Comparison of ENCODE assay signal across 9 cellular contexts in genomic region chr3:141412936-141413354, GRCh38. TPM values are rescaled to one million over a fixed set of nuclear protein-coding genes. Genes with fewer than 3 reads are reported as not detected.
DNase-seq lines count a peak whose midpoint lies in the region; ATAC-seq and TF ChIP-seq lines count a peak whose summit lies in the region.
"Had no signal": no experiment of that assay in that cellular context is flagged by ENCODE, and none has a peak within 500 bp of the region (broad histone marks: within the 10 kb centered on the region; RNA-seq: fewer than 3 reads in every experiment).

No MANE protein-coding gene starts in this region.

- peak overlapping the region; percentile 98 for H2AFZ ChIP-seq in neural progenitor cell (replicated peaks)

- TF ChIP-seq CTCF in neural progenitor cell (IDR thresholded peaks at IDR 0.05): no peak

- peak overlapping the region; percentile 56 for H3K4me2 ChIP-seq in neural progenitor cell

- peaks cover 29% of the 10 kb centered on the region for H3K36me3 Mint-ChIP-seq in neural progenitor cell

- no peaks in the 10 kb centered on the region for H3K27me3 ChIP-seq in neural progenitor cell

- no peaks in the 10 kb centered on the region for H4K20me1 ChIP-seq in neural progenitor cell (ENCODE audit: low read depth)

- H3K27ac ChIP-seq in SK-N-MC (peak overlapping the region; percentile 19; the same call in 1 of the 2 replicates), neural progenitor cell (no peak overlapping the region)

- no peaks in the 10 kb centered on the region for H3K9me3 ChIP-seq in SK-N-MC (ENCODE audit: low read depth, low read length)
- H3K9me3 ChIP-seq in neural progenitor cell (ENCODE audit: low read depth): no peaks in the 10 kb centered on the region

- H3K9ac ChIP-seq in SK-N-MC (ENCODE audit: insufficient read length) (no peak overlapping the region), neural progenitor cell (no peak overlapping the region)

- no peaks in the 10 kb centered on the region for H3K27me3 Mint-ChIP-seq in neural progenitor cell (ENCODE audit: insufficient read depth, low read depth)

- no peak for ATAC-seq in GM19397 (IDR thresholded peaks at IDR 0.05; ENCODE audit: unreplicated experiment)
- ATAC-seq in GM21381 (IDR thresholded peaks at IDR 0.05; ENCODE audit: unreplicated experiment): no peak
- ATAC-seq in HG03280 (IDR thresholded peaks at IDR 0.05; ENCODE audit: unreplicated experiment): no peak
- ATAC-seq: HCT116 had no signal

- H3K36me3 ChIP-seq in SK-N-MC (ENCODE audit: insufficient read depth, low read length) (peaks cover 41% of the 10 kb centered on the region), neural progenitor cell (no peaks in the 10 kb centered on the region)

- no peak overlapping the region for H3K4me3 Mint-ChIP-seq in neural progenitor cell

- peaks cover 14% of the 10 kb centered on the region for H3F3A ChIP-seq in neural progenitor cell (ENCODE audit: low read depth)

- DNase-seq in DMS53 (lab: John Stamatoyannopoulos, UW) (peak; percentile 69), SK-N-MC (ENCODE audit: low read depth, low spot score) (no peak), fibroblast of gingiva (ENCODE audit: low read depth) (peak; percentile 95), neural progenitor cell (ENCODE audit: low spot score) (peak; percentile 60), activated gamma-delta T cell treated with Interleukin-2 at 50 U/mL for 16 hours (no peak)

- no peaks in the 10 kb centered on the region for H3K9me3 Mint-ChIP-seq in neural progenitor cell

- no peaks in the 10 kb centered on the region for H3K79me2 ChIP-seq in neural progenitor cell (ENCODE audit: low read depth)

- H3K4me1 ChIP-seq in neural progenitor cell: peaks cover 17% of the 10 kb centered on the region

- peaks cover 46% of the 10 kb centered on the region for H3K4me1 Mint-ChIP-seq in neural progenitor cell

- H3K27ac Mint-ChIP-seq in neural progenitor cell: peak overlapping the region; percentile 78

- H3K4me3 ChIP-seq in SK-N-MC: no peak overlapping the region
- H3K4me3 ChIP-seq in neural progenitor cell: no peak overlapping the region

RNA-seq across cellular contexts. Expression of gene ZBTB38, which starts 44.6 kb away (rescaled TPM):
- 16.9 and 24.5 TPM in 2 replicates for total RNA-seq in neural progenitor cell (ENCODE audit: low replicate concordance)

Comparison
In these comparisons a context has a peak if more than half of its experiments do, and no peak if none do; other contexts are left out.
1. DNase-seq: peak in DMS53 (single experiment), fibroblast of gingiva (single experiment) and neural progenitor cell (single experiment); none in SK-N-MC (single experiment) and activated gamma-delta T cell treated with Interleukin-2 at 50 U/mL for 16 hours (single experiment).